Comparison of ENCODE assay signal across 10 cellular contexts in genomic region chr2:111671426-111672150, GRCh38.
DNase-seq lines count a peak whose midpoint lies in the region; ATAC-seq and TF ChIP-seq lines count a peak whose summit lies in the region.
"Had no signal": no experiment of that assay in that cellular context is flagged by ENCODE, and none has a peak within 500 bp of the region (broad histone marks: within the 10 kb centered on the region; RNA-seq: fewer than 3 reads in every experiment).

No MANE protein-coding gene starts in this region.

- H3K36me3 ChIP-seq in OCI-LY1 (ENCODE audit: insufficient read depth, low read length) (peaks cover 19% of the 10 kb centered on the region), muscle layer of duodenum (ENCODE audit: control insufficient read depth in 1 of 2, insufficient read depth in 2 of 2, low read length in 2 of 2) (no peaks in the 10 kb centered on the region)

- no peaks in the 10 kb centered on the region for H4K20me1 ChIP-seq in OCI-LY1 (ENCODE audit: insufficient read depth, low read length)

- DNase-seq in AG10803 (ENCODE audit: low read depth), result peak; percentile 70
- peak; percentile 53 for DNase-seq in fibroblast of pulmonary artery (ENCODE audit: low read depth)
- no peak for DNase-seq in OCI-M1 (lab: John Stamatoyannopoulos, UW)
- DNase-seq in SIG-M5 treated with dmso at 0.1 percent for 504 hours (lab: John Stamatoyannopoulos, UW; ENCODE audit: unreplicated experiment), result no peak
- DNase-seq: activated T-cell treated with anti-CD3 and anti-CD28 coated beads, Interleukin-2, amount 50 U/mL, for 24 hours; NCI-H526 treated with DMSO at 0.1 percent for 48 hours had no signal

- no peaks in the 10 kb centered on the region for H3K27me3 ChIP-seq in OCI-LY1 (ENCODE audit: insufficient read depth, low read length)
- H3K27me3 ChIP-seq in muscle layer of duodenum (ENCODE audit: low read depth, low read length), result no peaks in the 10 kb centered on the region

- H3K27ac ChIP-seq in OCI-LY1 (ENCODE audit: low read depth, low read length, poor library complexity, severe bottlenecking), result peak overlapping the region; percentile 100
- H3K27ac ChIP-seq in muscle layer of duodenum (ENCODE audit: low read length), result peak overlapping the region; percentile 58

- peaks cover 10% of the 10 kb centered on the region; the same call in 1 of the 2 replicates for H3F3A ChIP-seq in OCI-LY1 (ENCODE audit: insufficient read depth, low read length)

- H3K4me3 ChIP-seq in AG10803 (ENCODE audit: low read length) (no peak overlapping the region), OCI-LY1 (ENCODE audit: low read depth, low read length, poor library complexity, severe bottlenecking) (no peak overlapping the region), fibroblast of pulmonary artery (replicated peaks; ENCODE audit: low read depth, low read length) (no peak overlapping the region), muscle layer of duodenum (ENCODE audit: low read depth in 1 of 2, low read length in 2 of 2) (no peak overlapping the region)

- no peaks in the 10 kb centered on the region for H3K9me2 ChIP-seq in OCI-LY1 (ENCODE audit: low read depth, low read length)

- TF ChIP-seq CTCF in AG10803 (conservative IDR thresholded peaks at IDR 0.05; ENCODE audit: low read length) (no peak), OCI-LY1 (IDR thresholded peaks at IDR 0.05; ENCODE audit: low read length) (no peak), fibroblast of pulmonary artery (IDR thresholded peaks at IDR 0.05; ENCODE audit: low read length, missing control alignments) (no peak)

- ATAC-seq in HG03025 (IDR thresholded peaks at IDR 0.05; ENCODE audit: low FRiP score, unreplicated experiment) (no peak), GM18517 (IDR thresholded peaks at IDR 0.05; ENCODE audit: unreplicated experiment) (no peak)

- peak overlapping the region; percentile 61; the same call in 1 of the 2 replicates for H3K4me2 ChIP-seq in OCI-LY1 (ENCODE audit: low read length)

- H2AFZ ChIP-seq in OCI-LY1 (ENCODE audit: low read length), result no peak overlapping the region

- peak overlapping the region; percentile 76 for H3K9ac ChIP-seq in OCI-LY1 (ENCODE audit: low read length)

- peaks cover 75% of the 10 kb centered on the region for H3K4me1 ChIP-seq in OCI-LY1 (ENCODE audit: insufficient read depth, low read length, severe bottlenecking)
- no peaks in the 10 kb centered on the region for H3K4me1 ChIP-seq in muscle layer of duodenum (ENCODE audit: control insufficient read depth in 1 of 2, insufficient read depth in 2 of 2, low read length in 2 of 2)

- H3K79me2 ChIP-seq in OCI-LY1 (ENCODE audit: insufficient read depth, low read length), result no peaks in the 10 kb centered on the region

- H3K9me3 ChIP-seq in OCI-LY1 (ENCODE audit: low read length) (peaks cover 10% of the 10 kb centered on the region), muscle layer of duodenum (ENCODE audit: control insufficient read depth in 1 of 2, low read length in 2 of 2) (no peaks in the 10 kb centered on the region)

Comparison
In these comparisons a context has a peak if more than half of its experiments do, and no peak if none do; other contexts are left out.
1. DNase-seq: peak in AG10803 (single experiment) and fibroblast of pulmonary artery (single experiment); none in OCI-M1 (single experiment) and SIG-M5 treated with dmso at 0.1 percent for 504 hours (single experiment).